ENCODE assay signal across 1 cellular context in genomic region chr19:7471696-7472620, GRCh38.
A peak's percentile ranks its signal among the peaks of the same experiment; 100 is the strongest.
TF ChIP-seq lines count a peak whose summit lies in the region.

No MANE protein-coding gene starts in this region.

TF ChIP-seq in GM12878, 131 proteins besides CTCF, POLR2A, EP300 and RAD21 (continues in another document):
- TF ChIP-seq FOS (IDR thresholded peaks at IDR 0.05; ENCODE audit: borderline replicate concordance, extremely low read depth, insufficient read length) (no peak), RB1 (IDR thresholded peaks at IDR 0.05; ENCODE audit: borderline replicate concordance) (no peak), GATAD2B (conservative IDR thresholded peaks at IDR 0.05; ENCODE audit: low read depth) (no peak), SMAD5 (IDR thresholded peaks at IDR 0.05; ENCODE audit: low read depth) (no peak), ZBTB40 (IDR thresholded peaks at IDR 0.05; ENCODE audit: borderline replicate concordance) (no peak), MEF2A (IDR thresholded peaks at IDR 0.05; ENCODE audit: insufficient read depth, low read depth, low read length) (no peak), BMI1 (IDR thresholded peaks at IDR 0.05; ENCODE audit: borderline replicate concordance) (no peak), NFXL1 (IDR thresholded peaks at IDR 0.05; ENCODE audit: borderline replicate concordance) (no peak), RFX5 (IDR thresholded peaks at IDR 0.05; ENCODE audit: low read depth, low read length) (no peak), CBX5 (IDR thresholded peaks at IDR 0.05; ENCODE audit: low read depth) (no peak), CBFB (IDR thresholded peaks at IDR 0.05; ENCODE audit: low read depth) (no peak), NFIC (IDR thresholded peaks at IDR 0.05; ENCODE audit: low read depth, low read length) (peak; percentile 53; the same call in 1 of the 2 replicates), SUZ12 (IDR thresholded peaks at IDR 0.05; ENCODE audit: unreplicated experiment) (no peak), ZNF217 (IDR thresholded peaks at IDR 0.05) (no peak), SREBF2 (IDR thresholded peaks at IDR 0.05; ENCODE audit: low read length) (no peak), PAX5 (IDR thresholded peaks at IDR 0.05; ENCODE audit: borderline replicate concordance, low read depth, low read length) (no peak), STAT3 (IDR thresholded peaks at IDR 0.05; ENCODE audit: low read depth, low read length) (no peak), JUND (IDR thresholded peaks at IDR 0.05; ENCODE audit: low read depth, low read length) (no peak), MXI1 (IDR thresholded peaks at IDR 0.05; ENCODE audit: low read depth, low read length) (no peak), GABPA (IDR thresholded peaks at IDR 0.05; ENCODE audit: low read depth) (no peak), RAD51 (IDR thresholded peaks at IDR 0.05) (no peak), TAF1 (IDR thresholded peaks at IDR 0.05; ENCODE audit: borderline replicate concordance, low read depth, low read length) (no peak), ZNF622 (IDR thresholded peaks at IDR 0.05) (no peak), SRF (IDR thresholded peaks at IDR 0.05; ENCODE audit: low read depth in 2 of 2, low read length in 2 of 2) (no peak), CHD4 (IDR thresholded peaks at IDR 0.05) (no peak), ZNF687 (IDR thresholded peaks at IDR 0.05) (no peak), KAT2A (conservative IDR thresholded peaks at IDR 0.05; ENCODE audit: control insufficient read depth, low read depth, low read length) (no peak), PML (IDR thresholded peaks at IDR 0.05; ENCODE audit: low read length) (no peak; the same call in 1 of the 2 replicates), SMC3 (IDR thresholded peaks at IDR 0.05; ENCODE audit: borderline replicate concordance, low read length) (no peak), HDGF (IDR thresholded peaks at IDR 0.05) (no peak), DPF2 (IDR thresholded peaks at IDR 0.05) (no peak), SMARCA5 (IDR thresholded peaks at IDR 0.05) (no peak), CREM (IDR thresholded peaks at IDR 0.05; ENCODE audit: low read depth) (peak; percentile 17; the same call in 1 of the 2 replicates), IKZF2 (IDR thresholded peaks at IDR 0.05) (0 out of 4 replicates have a peak, but pooled peaks of 1 of the 2 experiments have one; percentile 10), NR2F1 (conservative IDR thresholded peaks at IDR 0.05) (no peak), MTA3 (IDR thresholded peaks at IDR 0.05; ENCODE audit: borderline replicate concordance, low read length) (0 out of 2 replicates have a peak, but pooled peaks have one; percentile 9), ZNF384 (IDR thresholded peaks at IDR 0.05; ENCODE audit: borderline replicate concordance, low read depth, low read length) (no peak), KDM1A (IDR thresholded peaks at IDR 0.05; ENCODE audit: borderline replicate concordance) (no peak), IRF3 (IDR thresholded peaks at IDR 0.05) (no peak), LARP7 (IDR thresholded peaks at IDR 0.05) (no peak), ZNF207 (IDR thresholded peaks at IDR 0.05; ENCODE audit: borderline replicate concordance) (no peak), CHD1 (IDR thresholded peaks at IDR 0.05; ENCODE audit: low read depth, low read length) (no peak), RBBP5 (conservative IDR thresholded peaks at IDR 0.05) (no peak), ZBED1 (IDR thresholded peaks at IDR 0.05; ENCODE audit: borderline replicate concordance) (no peak), CHD2 (IDR thresholded peaks at IDR 0.05; ENCODE audit: borderline replicate concordance, low read depth, low read length) (no peak)
- TF ChIP-seq, protein P1, sequence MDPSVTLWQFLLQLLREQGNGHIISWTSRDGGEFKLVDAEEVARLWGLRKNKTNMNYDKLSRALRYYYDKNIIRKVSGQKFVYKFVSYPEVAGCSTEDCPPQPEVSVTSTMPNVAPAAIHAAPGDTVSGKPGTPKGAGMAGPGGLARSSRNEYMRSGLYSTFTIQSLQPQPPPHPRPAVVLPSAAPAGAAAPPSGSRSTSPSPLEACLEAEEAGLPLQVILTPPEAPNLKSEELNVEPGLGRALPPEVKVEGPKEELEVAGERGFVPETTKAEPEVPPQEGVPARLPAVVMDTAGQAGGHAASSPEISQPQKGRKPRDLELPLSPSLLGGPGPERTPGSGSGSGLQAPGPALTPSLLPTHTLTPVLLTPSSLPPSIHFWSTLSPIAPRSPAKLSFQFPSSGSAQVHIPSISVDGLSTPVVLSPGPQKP (IDR thresholded peaks at IDR 0.05; ENCODE audit: low read depth, low read length): no peak
- TF ChIP-seq, protein P2, sequence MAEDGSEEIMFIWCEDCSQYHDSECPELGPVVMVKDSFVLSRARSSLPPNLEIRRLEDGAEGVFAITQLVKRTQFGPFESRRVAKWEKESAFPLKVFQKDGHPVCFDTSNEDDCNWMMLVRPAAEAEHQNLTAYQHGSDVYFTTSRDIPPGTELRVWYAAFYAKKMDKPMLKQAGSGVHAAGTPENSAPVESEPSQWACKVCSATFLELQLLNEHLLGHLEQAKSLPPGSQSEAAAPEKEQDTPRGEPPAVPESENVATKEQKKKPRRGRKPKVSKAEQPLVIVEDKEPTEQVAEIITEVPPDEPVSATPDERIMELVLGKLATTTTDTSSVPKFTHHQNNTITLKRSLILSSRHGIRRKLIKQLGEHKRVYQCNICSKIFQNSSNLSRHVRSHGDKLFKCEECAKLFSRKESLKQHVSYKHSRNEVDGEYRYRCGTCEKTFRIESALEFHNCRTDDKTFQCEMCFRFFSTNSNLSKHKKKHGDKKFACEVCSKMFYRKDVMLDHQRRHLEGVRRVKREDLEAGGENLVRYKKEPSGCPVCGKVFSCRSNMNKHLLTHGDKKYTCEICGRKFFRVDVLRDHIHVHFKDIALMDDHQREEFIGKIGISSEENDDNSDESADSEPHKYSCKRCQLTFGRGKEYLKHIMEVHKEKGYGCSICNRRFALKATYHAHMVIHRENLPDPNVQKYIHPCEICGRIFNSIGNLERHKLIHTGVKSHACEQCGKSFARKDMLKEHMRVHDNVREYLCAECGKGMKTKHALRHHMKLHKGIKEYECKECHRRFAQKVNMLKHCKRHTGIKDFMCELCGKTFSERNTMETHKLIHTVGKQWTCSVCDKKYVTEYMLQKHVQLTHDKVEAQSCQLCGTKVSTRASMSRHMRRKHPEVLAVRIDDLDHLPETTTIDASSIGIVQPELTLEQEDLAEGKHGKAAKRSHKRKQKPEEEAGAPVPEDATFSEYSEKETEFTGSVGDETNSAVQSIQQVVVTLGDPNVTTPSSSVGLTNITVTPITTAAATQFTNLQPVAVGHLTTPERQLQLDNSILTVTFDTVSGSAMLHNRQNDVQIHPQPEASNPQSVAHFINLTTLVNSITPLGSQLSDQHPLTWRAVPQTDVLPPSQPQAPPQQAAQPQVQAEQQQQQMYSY (CRISPR knock-in tag; IDR thresholded peaks at IDR 0.05): no peak
- TF ChIP-seq, protein P3, sequence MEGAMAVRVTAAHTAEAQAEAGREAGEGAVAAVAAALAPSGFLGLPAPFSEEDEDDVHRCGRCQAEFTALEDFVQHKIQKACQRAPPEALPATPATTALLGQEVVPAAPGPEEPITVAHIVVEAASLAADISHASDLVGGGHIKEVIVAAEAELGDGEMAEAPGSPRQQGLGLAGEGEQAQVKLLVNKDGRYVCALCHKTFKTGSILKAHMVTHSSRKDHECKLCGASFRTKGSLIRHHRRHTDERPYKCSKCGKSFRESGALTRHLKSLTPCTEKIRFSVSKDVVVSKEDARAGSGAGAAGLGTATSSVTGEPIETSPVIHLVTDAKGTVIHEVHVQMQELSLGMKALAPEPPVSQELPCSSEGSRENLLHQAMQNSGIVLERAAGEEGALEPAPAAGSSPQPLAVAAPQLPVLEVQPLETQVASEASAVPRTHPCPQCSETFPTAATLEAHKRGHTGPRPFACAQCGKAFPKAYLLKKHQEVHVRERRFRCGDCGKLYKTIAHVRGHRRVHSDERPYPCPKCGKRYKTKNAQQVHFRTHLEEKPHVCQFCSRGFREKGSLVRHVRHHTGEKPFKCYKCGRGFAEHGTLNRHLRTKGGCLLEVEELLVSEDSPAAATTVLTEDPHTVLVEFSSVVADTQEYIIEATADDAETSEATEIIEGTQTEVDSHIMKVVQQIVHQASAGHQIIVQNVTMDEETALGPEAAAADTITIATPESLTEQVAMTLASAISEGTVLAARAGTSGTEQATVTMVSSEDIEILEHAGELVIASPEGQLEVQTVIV (IDR thresholded peaks at IDR 0.05; ENCODE audit: borderline replicate concordance, partially characterized antibody): no peak
- TF ChIP-seq, protein P4, sequence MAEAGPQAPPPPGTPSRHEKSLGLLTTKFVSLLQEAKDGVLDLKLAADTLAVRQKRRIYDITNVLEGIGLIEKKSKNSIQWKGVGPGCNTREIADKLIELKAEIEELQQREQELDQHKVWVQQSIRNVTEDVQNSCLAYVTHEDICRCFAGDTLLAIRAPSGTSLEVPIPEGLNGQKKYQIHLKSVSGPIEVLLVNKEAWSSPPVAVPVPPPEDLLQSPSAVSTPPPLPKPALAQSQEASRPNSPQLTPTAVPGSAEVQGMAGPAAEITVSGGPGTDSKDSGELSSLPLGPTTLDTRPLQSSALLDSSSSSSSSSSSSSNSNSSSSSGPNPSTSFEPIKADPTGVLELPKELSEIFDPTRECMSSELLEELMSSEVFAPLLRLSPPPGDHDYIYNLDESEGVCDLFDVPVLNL (IDR thresholded peaks at IDR 0.05; ENCODE audit: low read depth, low read length): no peak
- TF ChIP-seq, protein P5, sequence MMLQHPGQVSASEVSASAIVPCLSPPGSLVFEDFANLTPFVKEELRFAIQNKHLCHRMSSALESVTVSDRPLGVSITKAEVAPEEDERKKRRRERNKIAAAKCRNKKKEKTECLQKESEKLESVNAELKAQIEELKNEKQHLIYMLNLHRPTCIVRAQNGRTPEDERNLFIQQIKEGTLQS (IDR thresholded peaks at IDR 0.05; ENCODE audit: borderline replicate concordance, extremely low read depth, low read depth, low read length): no peak
- TF ChIP-seq, protein P6, sequence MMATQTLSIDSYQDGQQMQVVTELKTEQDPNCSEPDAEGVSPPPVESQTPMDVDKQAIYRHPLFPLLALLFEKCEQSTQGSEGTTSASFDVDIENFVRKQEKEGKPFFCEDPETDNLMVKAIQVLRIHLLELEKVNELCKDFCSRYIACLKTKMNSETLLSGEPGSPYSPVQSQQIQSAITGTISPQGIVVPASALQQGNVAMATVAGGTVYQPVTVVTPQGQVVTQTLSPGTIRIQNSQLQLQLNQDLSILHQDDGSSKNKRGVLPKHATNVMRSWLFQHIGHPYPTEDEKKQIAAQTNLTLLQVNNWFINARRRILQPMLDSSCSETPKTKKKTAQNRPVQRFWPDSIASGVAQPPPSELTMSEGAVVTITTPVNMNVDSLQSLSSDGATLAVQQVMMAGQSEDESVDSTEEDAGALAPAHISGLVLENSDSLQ (IDR thresholded peaks at IDR 0.05): 0 out of 2 replicates have a peak, but pooled peaks have one; percentile 13
